In the genomic region with DNA sequence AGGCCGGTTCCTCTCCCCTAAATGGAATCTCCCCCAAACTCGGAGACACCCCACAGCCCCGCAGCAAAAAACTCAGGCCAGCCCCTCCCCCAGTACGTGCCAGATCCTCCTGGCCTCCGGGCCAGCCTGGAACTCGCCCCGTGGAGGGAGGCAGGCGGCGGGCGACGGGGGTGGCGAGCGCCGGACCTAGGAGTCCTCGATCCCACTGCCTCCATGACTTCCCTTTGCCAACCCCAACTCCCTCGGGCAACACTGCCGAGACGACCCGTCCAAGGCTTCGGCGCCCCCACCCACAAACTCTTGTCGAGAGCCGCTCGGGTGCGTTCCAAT, we compare ENCODE assay signal across 8 cellular contexts. TPM values are rescaled to one million over a fixed set of nuclear protein-coding genes. Genes with fewer than 3 reads are reported as not detected.
DNase-seq lines count a peak whose midpoint lies in the region; ATAC-seq and TF ChIP-seq lines count a peak whose summit lies in the region.

No MANE protein-coding gene starts in this region.

- H3K4me3 ChIP-seq in SJCRH30 (peak overlapping the region; percentile 94), fibroblast of lung (replicated peaks in 1 of 4; ENCODE audit: control extremely low read depth in 1 of 4, insufficient read depth in 1 of 4, low read depth in 3 of 4, low read length in 4 of 4) (peak overlapping the region; percentile 78 to 89 (median 84)), psoas muscle (peak overlapping the region; percentile 97)

- peak overlapping the region; percentile 91 for H3K4me2 ChIP-seq in fibroblast of lung (ENCODE audit: extremely low read depth, insufficient read depth, low read length)

- H4K20me1 ChIP-seq in fibroblast of lung (ENCODE audit: control insufficient read depth, extremely low read depth, insufficient read depth, low read length): no peaks in the 10 kb centered on the region

- 0% methylated on average over 20 to 25 of the region's 25 CpGs for WGBS in psoas muscle, 3 donors

- CTCF ChIA-PET in Calu3 (lab: Charles Lee): interaction anchor here (0.7 to 1.9 kb wide), 3 partner anchors 22 to 35 kb away, joined by 3 to 10 read pairs (median 5); no protein-coding TSS in a partner anchor

- H3K27me3 Mint-ChIP-seq in Calu3 (ENCODE audit: unreplicated experiment): no peaks in the 10 kb centered on the region

- no peaks in the 10 kb centered on the region for H3K36me3 ChIP-seq in SJCRH30
- no peaks in the 10 kb centered on the region for H3K36me3 ChIP-seq in fibroblast of lung (ENCODE audit: control insufficient read depth, insufficient read depth, low read length)
- peaks cover 0 to under 1% of the 10 kb centered on the region in 2 donors for H3K36me3 ChIP-seq in psoas muscle (ENCODE audit: insufficient read depth in 1 of 2, low read depth in 1 of 2)

- no peak overlapping the region for H3K27ac ChIP-seq in SJCRH30
- peak overlapping the region; percentile 38 for H3K27ac ChIP-seq in fibroblast of lung (ENCODE audit: insufficient read depth, low read length)
- H3K27ac ChIP-seq in psoas muscle: peak overlapping the region; percentile 65

- no peaks in the 10 kb centered on the region for H3K9me3 ChIP-seq in SJCRH30 (replicated peaks)
- no peaks in the 10 kb centered on the region for H3K9me3 ChIP-seq in fibroblast of lung (ENCODE audit: control insufficient read depth, insufficient read depth, low read depth, low read length)
- H3K9me3 ChIP-seq in psoas muscle: no peaks in the 10 kb centered on the region

- BruUV-seq in Calu3 (replicated peaks; lab: Mats Ljungman, UMichigan): no TSS peak

- H3K9ac ChIP-seq in fibroblast of lung (ENCODE audit: insufficient read depth, low read length): peak overlapping the region; percentile 72

- H3K4me1 ChIP-seq in SJCRH30 (peaks cover 9% of the 10 kb centered on the region), fibroblast of lung (ENCODE audit: control insufficient read depth, extremely low read depth, insufficient read depth, low read length) (peaks cover 6% of the 10 kb centered on the region), psoas muscle (peaks cover 8% of the 10 kb centered on the region)

- peak overlapping the region; percentile 97 for H3K4me3 Mint-ChIP-seq in Calu3 (ENCODE audit: low read depth, unreplicated experiment)

- ATAC-seq in psoas muscle: peak; percentile 28 to 51 (median 42)
- no peak for ATAC-seq in HG03095 (IDR thresholded peaks at IDR 0.05; ENCODE audit: unreplicated experiment)
- no peak for ATAC-seq in HG02970 (IDR thresholded peaks at IDR 0.05; ENCODE audit: low FRiP score, unreplicated experiment)

- no peak for DNase-seq in Calu3
- DNase-seq in SJCRH30: peak; percentile 26 to 35
- DNase-seq in fibroblast of lung (ENCODE audit: low read depth in 2 of 2): no peak
- DNase-seq in psoas muscle: peak in 1 of 2 donors; percentile 61
- no peak for DNase-seq in MV-4-11 (lab: John Stamatoyannopoulos, UW)
- DNase-seq in NCI-H2081 treated with DMSO at 0.1 percent for 48 hours (lab: John Stamatoyannopoulos, UW): no peak

- no peaks in the 10 kb centered on the region for H3K9me3 Mint-ChIP-seq in Calu3 (ENCODE audit: low read depth, unreplicated experiment)

- intact Hi-C loops in Calu3 (cut with micrococcal nuclease; ENCODE audit: unreplicated experiment) (no loop called here), psoas muscle (cut with DNase I) (no loop called here)

- H3K36me3 Mint-ChIP-seq in Calu3 (ENCODE audit: insufficient read depth, unreplicated experiment): peaks cover 24% of the 10 kb centered on the region

- TF ChIP-seq CTCF in Calu3 (IDR thresholded peaks at IDR 0.05; ENCODE audit: unreplicated experiment) (no peak), fibroblast of lung (conservative IDR thresholded peaks at IDR 0.05 in 1 of 2, IDR thresholded peaks at IDR 0.05 in 1 of 2; ENCODE audit: low read depth in 1 of 2, low read length in 2 of 2) (no peak), psoas muscle (IDR thresholded peaks at IDR 0.05) (no peak)

- peak overlapping the region; percentile 12 for H3K27ac Mint-ChIP-seq in Calu3 (ENCODE audit: unreplicated experiment)

- H2AFZ ChIP-seq in fibroblast of lung (ENCODE audit: low read length): peak overlapping the region; percentile 57

- H3K79me2 ChIP-seq in fibroblast of lung (ENCODE audit: control insufficient read depth, insufficient read depth, low read length): peaks cover 24% of the 10 kb centered on the region

- H3K27me3 ChIP-seq in SJCRH30: no peaks in the 10 kb centered on the region
- no peaks in the 10 kb centered on the region for H3K27me3 ChIP-seq in fibroblast of lung (ENCODE audit: control insufficient read depth, insufficient read depth, low read length)
- H3K27me3 ChIP-seq in psoas muscle (ENCODE audit: insufficient read depth in 3 of 3, low read length in 2 of 3): no peaks in the 10 kb centered on the region

- peaks cover 13% of the 10 kb centered on the region for H3K4me1 Mint-ChIP-seq in Calu3 (ENCODE audit: low read depth, unreplicated experiment)

RNA-seq across cellular contexts. Expression of a gene that starts 0.4 kb away (rescaled TPM):
- total RNA-seq in Calu3 (2022): 39.0 and 42.9 TPM in 2 replicates
- total RNA-seq in SJCRH30 (2014; rRNA removed; shearing (Covaris generic)): 16.1 and 18.7 TPM in 2 replicates
- 34.7 and 53.2 TPM in 2 replicates for total RNA-seq in fibroblast of lung
- polyA plus RNA-seq in fibroblast of lung: 14.4 and 27.4 TPM in 2 replicates
- 14.0 and 27.1 TPM in 2 replicates for polyA plus RNA-seq in fibroblast of lung (2012)
- polyA minus RNA-seq in fibroblast of lung (ENCODE audit: low replicate concordance): 87.5 and 88.6 TPM in 2 replicates
- 10 to 100 TPM; 13.1 to 18.9 (median 13.4) TPM for total RNA-seq in psoas muscle
- 1 to 10 TPM; 5.3 to 9.2 (median 7.6) TPM for polyA plus RNA-seq in psoas muscle

RNA-seq across cellular contexts. Expression of a gene that starts 29.8 kb away (rescaled TPM):
- total RNA-seq in Calu3 (2022) (17.9 and 21.1 TPM in 2 replicates), fibroblast of lung (18.5 and 28.4 TPM in 2 replicates), psoas muscle (1 to 10 TPM; 2.0 to 3.5 (median 2.5) TPM)
- total RNA-seq in SJCRH30 (2014; rRNA removed; shearing (Covaris generic)): 9.7 and 11.9 TPM in 2 replicates
- polyA plus RNA-seq in fibroblast of lung (40.6 and 46.2 TPM in 2 replicates), psoas muscle (1 to 10 TPM in 2 of 3 donors, under 1 TPM in 1; 0.92 to 1.7 (median 1.6) TPM)
- 61.0 and 64.3 TPM in 2 replicates for polyA plus RNA-seq in fibroblast of lung (2012)
- 104 and 111 TPM in 2 replicates for polyA minus RNA-seq in fibroblast of lung (ENCODE audit: low replicate concordance)

Comparison
In these comparisons a context has a peak if more than half of its experiments do, and no peak if none do; other contexts are left out.
1. DNase-seq: peak in SJCRH30 (2 of 2); none in Calu3 (single experiment), fibroblast of lung (0 of 2), MV-4-11 (single experiment) and NCI-H2081 treated with DMSO at 0.1 percent for 48 hours (single experiment).
2. ATAC-seq: peak in psoas muscle (4 of 4); none in HG03095 (single experiment) and HG02970 (single experiment).
3. Peak in every context shown above with its lines, with median percentiles within 50 percentile points of each other: H3K4me3 ChIP-seq.